In genomic region chr7:155009570-155010157, GRCh38 we compare ENCODE assay signal across 9 cellular contexts. TPM values are rescaled to one million over a fixed set of nuclear protein-coding genes. Genes with fewer than 3 reads are reported as not detected.
DNase-seq lines count a peak whose midpoint lies in the region; ATAC-seq lines count a peak whose summit lies in the region.
"Had no signal": no experiment of that assay in that cellular context is flagged by ENCODE, and none has a peak within 500 bp of the region (broad histone marks: within the 10 kb centered on the region; RNA-seq: fewer than 3 reads in every experiment).

No MANE protein-coding gene starts in this region.

- no peak overlapping the region for H4K91ac ChIP-seq in neuronal stem cell (ENCODE audit: low read depth, low read length, poor library complexity)

- no peak overlapping the region for H3K9ac ChIP-seq in neuronal stem cell (ENCODE audit: low read depth, low read length, poor library complexity)
- H3K9ac ChIP-seq: BLaER1 treated with 17β-estradiol and CSF1 and Interleukin-3, amounts not matched to agents 10 nM and 100 nM had no signal

- H2BK120ac ChIP-seq in neuronal stem cell (ENCODE audit: low read depth, low read length): no peak overlapping the region

- H3K9me3 ChIP-seq in neuronal stem cell (replicated peaks in 1 of 2; ENCODE audit: control insufficient read depth in 2 of 2, insufficient read depth in 1 of 2, low read depth in 1 of 2, low read length in 2 of 2): no peaks in the 10 kb centered on the region
- H3K9me3 ChIP-seq: BLaER1 treated with 17β-estradiol and CSF1 and Interleukin-3, amounts not matched to agents 10 nM and 100 nM had no signal

- no peak overlapping the region for H2BK15ac ChIP-seq in neuronal stem cell (ENCODE audit: low read length)

- no peak overlapping the region for H3K27ac ChIP-seq in neuronal stem cell (replicated peaks; ENCODE audit: low read length)
- H3K27ac ChIP-seq: BLaER1 treated with 17β-estradiol and CSF1 and Interleukin-3, amounts not matched to agents 10 nM and 100 nM had no signal

- no peak overlapping the region for H2BK5ac ChIP-seq in neuronal stem cell (ENCODE audit: low read length)

- H3K4me1 ChIP-seq in neuronal stem cell (ENCODE audit: control insufficient read depth in 2 of 2, insufficient read depth in 1 of 2, low read depth in 1 of 2, low read length in 2 of 2): no peaks in the 10 kb centered on the region

- DNase-seq in NCI-H2171 treated with DMSO at 0.1 percent for 48 hours (lab: John Stamatoyannopoulos, UW) (peak; percentile 7), NCI-H2171 (lab: John Stamatoyannopoulos, UW) (no peak), Kasumi-1 (lab: John Stamatoyannopoulos, UW) (peak; percentile 18 to 32), neuronal stem cell (ENCODE audit: low spot score) (no peak), inferior parietal cortex (ENCODE audit: extremely low spot score) (no peak), hippocampal formation (lab: John Stamatoyannopoulos, UW) (no peak)
- DNase-seq in activated naive CD8-positive, alpha-beta T cell treated with anti-CD3 and anti-CD28 coated beads, Interleukin-2, amount 50 U/mL, for 24 hours: peak; percentile 23

- H3K27ac Mint-ChIP-seq in activated naive CD8-positive, alpha-beta T cell treated with anti-CD3 and anti-CD28 coated beads, Interleukin-2, amount 50 U/mL, for 24 hours: no peak overlapping the region

- H4K8ac ChIP-seq in neuronal stem cell (ENCODE audit: low read depth, low read length): no peak overlapping the region

- H2AK5ac ChIP-seq in neuronal stem cell (ENCODE audit: low read depth, low read length): peak overlapping the region; percentile 3

- H3K4ac ChIP-seq in neuronal stem cell (ENCODE audit: low read length): no peak overlapping the region

- no peaks in the 10 kb centered on the region for H3K27me3 Mint-ChIP-seq in activated naive CD8-positive, alpha-beta T cell treated with anti-CD3 and anti-CD28 coated beads, Interleukin-2, amount 50 U/mL, for 24 hours

- no peaks in the 10 kb centered on the region for H3K9me3 Mint-ChIP-seq in activated naive CD8-positive, alpha-beta T cell treated with anti-CD3 and anti-CD28 coated beads, Interleukin-2, amount 50 U/mL, for 24 hours

- H3K4me2 ChIP-seq in neuronal stem cell (ENCODE audit: insufficient read depth, low read length, poor library complexity, severe bottlenecking): no peak overlapping the region
- H3K4me2 ChIP-seq: BLaER1 treated with 17β-estradiol and CSF1 and Interleukin-3, amounts not matched to agents 10 nM and 100 nM had no signal

- H3K18ac ChIP-seq in neuronal stem cell (ENCODE audit: low read length): no peak overlapping the region

- no peak overlapping the region for H3K23ac ChIP-seq in neuronal stem cell (ENCODE audit: low read depth, low read length, poor library complexity)

- H3K4me3 Mint-ChIP-seq in activated naive CD8-positive, alpha-beta T cell treated with anti-CD3 and anti-CD28 coated beads, Interleukin-2, amount 50 U/mL, for 24 hours: no peak overlapping the region

- no peaks in the 10 kb centered on the region for H3K27me3 ChIP-seq in neuronal stem cell (ENCODE audit: control insufficient read depth in 3 of 3, insufficient read depth in 3 of 3, low read depth in 1 of 3, low read length in 3 of 3)
- H3K27me3 ChIP-seq: BLaER1 treated with 17β-estradiol and CSF1 and Interleukin-3, amounts not matched to agents 10 nM and 100 nM had no signal

- H3K4me3 ChIP-seq in neuronal stem cell (ENCODE audit: low read length in 2 of 2): no peak overlapping the region
- H3K4me3 ChIP-seq: BLaER1 treated with 17β-estradiol and CSF1 and Interleukin-3, amounts not matched to agents 10 nM and 100 nM had no signal

- no peak overlapping the region for H3K14ac ChIP-seq in neuronal stem cell (ENCODE audit: low read length)

- peaks cover 10% of the 10 kb centered on the region for H3K36me3 Mint-ChIP-seq in activated naive CD8-positive, alpha-beta T cell treated with anti-CD3 and anti-CD28 coated beads, Interleukin-2, amount 50 U/mL, for 24 hours (ENCODE audit: low read depth)

- peaks cover 7% of the 10 kb centered on the region for H3K4me1 Mint-ChIP-seq in activated naive CD8-positive, alpha-beta T cell treated with anti-CD3 and anti-CD28 coated beads, Interleukin-2, amount 50 U/mL, for 24 hours

- H2AFZ ChIP-seq in neuronal stem cell (ENCODE audit: low read length): no peak overlapping the region

- H2BK12ac ChIP-seq in neuronal stem cell (ENCODE audit: low read length): no peak overlapping the region

- ATAC-seq in activated naive CD8-positive, alpha-beta T cell treated with anti-CD3 and anti-CD28 coated beads, Interleukin-2, amount 50 U/mL, for 24 hours: no peak
- ATAC-seq in HG02840 (IDR thresholded peaks at IDR 0.05; ENCODE audit: low FRiP score, unreplicated experiment): no peak

- WGBS in neuronal stem cell (ENCODE audit: extremely low coverage in 2 of 2, insufficient read length in 2 of 2, insufficient replicate concordance in 1 of 2), 2 donors: no CpG with 5 or more reads among the region's 3 CpGs

- no peaks in the 10 kb centered on the region for H3K79me1 ChIP-seq in neuronal stem cell (ENCODE audit: low read depth, low read length)

- peaks cover 2 to 26% of the 10 kb centered on the region in 2 donors for H3K36me3 ChIP-seq in neuronal stem cell (replicated peaks in 1 of 2; ENCODE audit: control insufficient read depth in 2 of 2, insufficient read depth in 2 of 2, low read length in 2 of 2)

RNA-seq across cellular contexts. Expression of gene PAXIP1, which starts 6.7 kb away (rescaled TPM):
- 16.2 TPM for polyA plus RNA-seq in neuronal stem cell (2013, experiment 1 of 2)
- 15.8 TPM for polyA plus RNA-seq in neuronal stem cell (2013, experiment 2 of 2)

Comparison
In these comparisons a context has a peak if more than half of its experiments do, and no peak if none do; other contexts are left out.
1. DNase-seq: peak in NCI-H2171 treated with DMSO at 0.1 percent for 48 hours (single experiment), Kasumi-1 (2 of 2) and activated naive CD8-positive, alpha-beta T cell treated with anti-CD3 and anti-CD28 coated beads, Interleukin-2, amount 50 U/mL, for 24 hours (single experiment); none in NCI-H2171 (single experiment), neuronal stem cell (single experiment), inferior parietal cortex (single experiment) and hippocampal formation (0 of 2).